Comparison of ENCODE assay signal across 18 cellular contexts in genomic region chr7:1111156-1111555, GRCh38. TPM values are rescaled to one million over a fixed set of nuclear protein-coding genes. Genes with fewer than 3 reads are reported as not detected.
DNase-seq lines count a peak whose midpoint lies in the region; ATAC-seq, FAIRE-seq and TF ChIP-seq lines count a peak whose summit lies in the region.
"Had no signal": no experiment of that assay in that cellular context is flagged by ENCODE, and none has a peak within 500 bp of the region (broad histone marks: within the 10 kb centered on the region; RNA-seq: fewer than 3 reads in every experiment).

No MANE protein-coding gene starts in this region.

- H3K4me3 Mint-ChIP-seq in astrocyte (ENCODE audit: unreplicated experiment) (peak overlapping the region; percentile 35), osteocyte (ENCODE audit: unreplicated experiment) (no peak overlapping the region)
- H3K4me3 Mint-ChIP-seq: CD14-positive monocyte, HFFc6 had no signal

- no peaks in the 10 kb centered on the region for H3K9me3 Mint-ChIP-seq in astrocyte (ENCODE audit: unreplicated experiment)
- H3K9me3 Mint-ChIP-seq in osteocyte (ENCODE audit: unreplicated experiment) = no peaks in the 10 kb centered on the region
- H3K9me3 Mint-ChIP-seq: CD4-positive, alpha-beta memory T cell; HFFc6 had no signal

- H3K4me1 Mint-ChIP-seq in astrocyte (ENCODE audit: low read depth, unreplicated experiment) (no peaks in the 10 kb centered on the region), osteocyte (ENCODE audit: unreplicated experiment) (peaks cover 10% of the 10 kb centered on the region)
- H3K4me1 Mint-ChIP-seq: CD14-positive monocyte had no signal

- H3K27ac ChIP-seq in BLaER1 treated with 17β-estradiol and CSF1 and Interleukin-3, amounts not matched to agents 10 nM and 100 nM = peak overlapping the region in 1 of 11 experiments; percentile 66; a peak in 1 of 22 replicates
- no peak overlapping the region for H3K27ac ChIP-seq in astrocyte (ENCODE audit: low read depth, low read length)
- H3K27ac ChIP-seq: HL-60 had no signal

- peaks cover 0 to 47% (median 0%) of the 10 kb centered on the region in 11 experiments; a peak in 8 of 22 replicates for H3K27me3 ChIP-seq in BLaER1 treated with 17β-estradiol and CSF1 and Interleukin-3, amounts not matched to agents 10 nM and 100 nM
- no peaks in the 10 kb centered on the region for H3K27me3 ChIP-seq in astrocyte (ENCODE audit: insufficient read depth, low read length)
- H3K27me3 ChIP-seq: BE2C had no signal

- H3K4me2 ChIP-seq in BLaER1 treated with 17β-estradiol and CSF1 and Interleukin-3, amounts not matched to agents 10 nM and 100 nM = peak overlapping the region; percentile 76 to 96 (median 87)
- no peak overlapping the region for H3K4me2 ChIP-seq in astrocyte (ENCODE audit: low read length)

- H3K4me1 ChIP-seq in BLaER1 treated with 17β-estradiol and CSF1 and Interleukin-3, amounts not matched to agents 10 nM and 100 nM = peaks cover 34 to 95% (median 85%) of the 10 kb centered on the region in 10 experiments
- H3K4me1 ChIP-seq in astrocyte (ENCODE audit: insufficient read depth, low read length) = peaks cover 10% of the 10 kb centered on the region
- H3K4me1 ChIP-seq: BE2C had no signal

- H4K20me1 ChIP-seq in BLaER1 treated with 17β-estradiol and CSF1 and Interleukin-3, amounts not matched to agents 10 nM and 100 nM = peaks cover 0 to 97% (median 65%) of the 10 kb centered on the region in 11 experiments; a peak in 20 of 22 replicates
- H4K20me1 ChIP-seq in astrocyte (ENCODE audit: insufficient read depth, low read length) = peaks cover 53% of the 10 kb centered on the region

- H2AFZ ChIP-seq in astrocyte (ENCODE audit: low read depth, low read length) = no peak overlapping the region

- no peak for TF ChIP-seq CTCF in astrocyte (IDR thresholded peaks at IDR 0.05; ENCODE audit: insufficient read depth, low read depth, low read length)
- no peak for TF ChIP-seq CTCF in osteocyte (IDR thresholded peaks at IDR 0.05)
- TF ChIP-seq CTCF in omental fat pad (IDR thresholded peaks at IDR 0.05) = no peak

- peaks cover 22% of the 10 kb centered on the region for H3K36me3 Mint-ChIP-seq in astrocyte (ENCODE audit: low read depth, unreplicated experiment)
- peaks cover 5% of the 10 kb centered on the region for H3K36me3 Mint-ChIP-seq in osteocyte (ENCODE audit: unreplicated experiment)
- H3K36me3 Mint-ChIP-seq: CD14-positive monocyte; CD4-positive, alpha-beta memory T cell had no signal

- no peaks in the 10 kb centered on the region for H3K27me3 Mint-ChIP-seq in astrocyte (ENCODE audit: low read depth, unreplicated experiment)
- H3K27me3 Mint-ChIP-seq in osteocyte (ENCODE audit: unreplicated experiment) = no peaks in the 10 kb centered on the region
- H3K27me3 Mint-ChIP-seq: CD4-positive, alpha-beta memory T cell had no signal

- no peak for ATAC-seq in omental fat pad (ENCODE audit: low FRiP score)
- ATAC-seq: HCT116 had no signal

- H3K4me3 ChIP-seq in BLaER1 treated with 17β-estradiol and CSF1 and Interleukin-3, amounts not matched to agents 10 nM and 100 nM = 0 out of 20 replicates have a peak overlapping the region, but pooled peaks of 1 of the 10 experiments have one; percentile 23
- H3K4me3 ChIP-seq in astrocyte (ENCODE audit: insufficient read depth, low read depth, low read length) = no peak overlapping the region

- peak overlapping the region in 7 of 11 experiments; percentile 4 to 67 (median 54); a peak in 9 of 22 replicates for H3K9ac ChIP-seq in BLaER1 treated with 17β-estradiol and CSF1 and Interleukin-3, amounts not matched to agents 10 nM and 100 nM
- no peak overlapping the region for H3K9ac ChIP-seq in astrocyte (ENCODE audit: low read length)

- peaks cover 0 to 28% (median 0%) of the 10 kb centered on the region in 11 experiments; a peak in 9 of 22 replicates for H3K36me3 ChIP-seq in BLaER1 treated with 17β-estradiol and CSF1 and Interleukin-3, amounts not matched to agents 10 nM and 100 nM
- no peaks in the 10 kb centered on the region for H3K36me3 ChIP-seq in astrocyte (ENCODE audit: insufficient read depth, low read length)
- H3K36me3 ChIP-seq: BE2C had no signal

- no peak overlapping the region for H3K27ac Mint-ChIP-seq in astrocyte (ENCODE audit: unreplicated experiment)
- peak overlapping the region; percentile 50 for H3K27ac Mint-ChIP-seq in osteocyte (ENCODE audit: unreplicated experiment)
- H3K27ac Mint-ChIP-seq: CD14-positive monocyte; CD4-positive, alpha-beta memory T cell; HFFc6 had no signal

- FAIRE-seq in astrocyte (lab: Jason Lieb, UNC) = no peak
- FAIRE-seq: A204.1 had no signal

- H3K9me3 ChIP-seq in BLaER1 treated with 17β-estradiol and CSF1 and Interleukin-3, amounts not matched to agents 10 nM and 100 nM (replicated peaks in 1 of 11) = no peaks in the 10 kb centered on the region
- no peaks in the 10 kb centered on the region for H3K9me3 ChIP-seq in astrocyte (ENCODE audit: insufficient read depth, low read depth, low read length)
- H3K9me3 ChIP-seq: BE2C had no signal

- DNase-seq in astrocyte (ENCODE audit: low read depth) (no peak), osteocyte (ENCODE audit: extremely low spot score, unreplicated experiment) (no peak), NCI-H2081 treated with DMSO at 0.1 percent for 48 hours (lab: John Stamatoyannopoulos, UW) (no peak), omental fat pad (ENCODE audit: low spot score) (no peak)
- DNase-seq in activated CD4-positive, CD25-positive, alpha-beta regulatory T cell treated with anti-CD3 and anti-CD28 coated beads, Interleukin-2, amount 50 U/mL, for 72 hours = no peak
- DNase-seq: ACHN; BE2C; CD4-positive, alpha-beta memory T cell; DMS153; DMS79; GDM1; GOT3; HFFc6 had no signal

- peaks cover 3% of the 10 kb centered on the region for H3K79me2 ChIP-seq in astrocyte (ENCODE audit: insufficient read depth, low read length)

RNA-seq across cellular contexts. Expression of gene GPER1, which starts 23.2 kb away (rescaled TPM):
- 13.7 and 17.4 TPM in 2 replicates for total RNA-seq in astrocyte
- total RNA-seq in osteocyte = 2.5 and 3.0 TPM in 2 replicates
- 10 to 100 TPM in 1 of 4 donors, 1 to 10 TPM in 3; 3.2 to 18.9 (median 4.1) TPM for total RNA-seq in omental fat pad
- total RNA-seq: CD4-positive, alpha-beta memory T cell had no signal

RNA-seq across cellular contexts. Expression of gene ZFAND2A, which starts 48.8 kb away (rescaled TPM):
- total RNA-seq in astrocyte (40.1 and 45.5 TPM in 2 replicates), osteocyte (17.1 and 18.3 TPM in 2 replicates), omental fat pad (10 to 100 TPM; 17.3 to 77.5 (median 28.4) TPM)
